ENCODE assay signal across 8 cellular contexts in the genomic region with DNA sequence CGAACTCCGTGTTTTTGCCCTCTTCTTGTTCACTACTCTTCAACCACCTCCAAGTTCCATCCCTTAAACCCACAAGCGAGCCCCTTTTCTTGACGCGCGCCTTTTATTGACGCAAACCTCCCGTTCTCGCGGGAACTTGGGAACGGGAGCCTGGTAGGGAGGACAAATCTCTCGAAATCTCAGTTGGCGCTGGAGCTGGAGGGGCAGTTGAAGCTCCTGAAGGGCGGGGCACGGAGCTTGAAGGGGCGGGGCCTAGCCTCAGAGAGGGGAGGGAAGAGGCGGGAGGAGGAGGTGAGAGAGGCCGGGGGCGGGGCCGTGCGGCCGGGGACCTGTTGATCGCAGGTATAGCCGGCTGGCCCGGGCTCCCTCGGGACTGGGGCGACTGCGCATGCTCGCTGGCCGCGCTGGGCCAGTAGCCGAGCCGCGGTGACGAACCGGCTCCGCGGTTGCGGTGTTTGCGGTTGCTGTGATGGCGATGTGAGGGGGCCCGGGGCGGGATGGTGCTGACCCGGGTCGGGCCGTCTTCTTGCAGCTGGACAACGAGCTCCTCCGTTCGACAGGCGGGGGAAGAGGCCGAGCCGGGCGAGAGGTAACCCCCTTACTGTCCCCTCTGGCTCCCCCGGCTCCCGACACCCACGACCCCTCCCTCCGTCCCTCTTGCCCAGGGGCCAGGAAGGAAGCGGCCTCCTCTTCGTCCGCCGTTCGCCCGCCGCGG. TPM values are rescaled to one million over a fixed set of nuclear protein-coding genes. Genes with fewer than 3 reads are reported as not detected.
A peak's percentile ranks its signal among the peaks of the same experiment; 100 is the strongest.
DNase-seq lines count a peak whose midpoint lies in the region; ATAC-seq and TF ChIP-seq lines count a peak whose summit lies in the region.

A gene (plus strand): TSS at position 395 of the 715 bp plus-strand sequence. CDS start 14,835 bp downstream, outside the sequence.

- no peaks in the 10 kb centered on the region for H4K20me1 ChIP-seq in osteoblast (ENCODE audit: insufficient read depth, low read length)

- H3K9me3 Mint-ChIP-seq in HFFc6 (no peaks in the 10 kb centered on the region), glutamatergic neuron (ENCODE audit: unreplicated experiment) (peaks cover 11% of the 10 kb centered on the region)
- no peaks in the 10 kb centered on the region for H3K9me3 Mint-ChIP-seq in activated naive CD8-positive, alpha-beta T cell treated with anti-CD3 and anti-CD28 coated beads for 36 hours

- H3K27ac Mint-ChIP-seq in HFFc6, result peak within 1 kb of the TSS; percentile 90
- peak within 1 kb of the TSS; percentile 89 for H3K27ac Mint-ChIP-seq in activated naive CD8-positive, alpha-beta T cell treated with anti-CD3 and anti-CD28 coated beads for 36 hours
- H3K27ac Mint-ChIP-seq in glutamatergic neuron (ENCODE audit: unreplicated experiment), result peak within 1 kb of the TSS; percentile 96

- H3K27ac ChIP-seq in osteoblast (ENCODE audit: low read depth, low read length) (peak within 1 kb of the TSS; percentile 78), thoracic aorta (peak within 1 kb of the TSS; percentile 80 to 82)

- H3K4me2 ChIP-seq in osteoblast (ENCODE audit: insufficient read depth, low read length), result peak within 1 kb of the TSS; percentile 88

- H3K27me3 ChIP-seq in osteoblast (ENCODE audit: insufficient read depth, low read length) (no peaks in the 10 kb centered on the region), thoracic aorta (replicated peaks; ENCODE audit: insufficient read depth) (no peaks in the 10 kb centered on the region)

- TF ChIP-seq CTCF in HFFc6 (IDR thresholded peaks at IDR 0.05) (no peak), NB4 (IDR thresholded peaks at IDR 0.05; ENCODE audit: low read depth, low read length) (no peak), glutamatergic neuron (IDR thresholded peaks at IDR 0.05; ENCODE audit: partially characterized antibody, unreplicated experiment) (no peak), osteoblast (IDR thresholded peaks at IDR 0.05; ENCODE audit: extremely low read depth, low read depth, low read length) (no peak), thoracic aorta (IDR thresholded peaks at IDR 0.05) (no peak)

- ATAC-seq in thoracic aorta (ENCODE audit: insufficient number of reproducible peaks, low FRiP score, low read depth), result peak; percentile 98

- H2AFZ ChIP-seq in osteoblast (ENCODE audit: low read length), result peak within 1 kb of the TSS; percentile 100

- peak within 1 kb of the TSS; percentile 90 for H3K4me3 ChIP-seq in NB4 (ENCODE audit: low read depth, low read length)
- H3K4me3 ChIP-seq in osteoblast (ENCODE audit: insufficient read depth, low read length), result peak within 1 kb of the TSS; percentile 97
- peak within 1 kb of the TSS; percentile 92 for H3K4me3 ChIP-seq in thoracic aorta

- peaks cover 14% of the 10 kb centered on the region for H3K4me1 ChIP-seq in osteoblast (ENCODE audit: insufficient read depth, low read length)
- H3K4me1 ChIP-seq in thoracic aorta (ENCODE audit: control insufficient read depth in 1 of 2, low read depth in 2 of 2), result peaks cover 13 to 18% of the 10 kb centered on the region in 2 donors

- peak within 1 kb of the TSS; percentile 96 for H3K4me3 Mint-ChIP-seq in HFFc6
- peak within 1 kb of the TSS; percentile 97 for H3K4me3 Mint-ChIP-seq in activated naive CD8-positive, alpha-beta T cell treated with anti-CD3 and anti-CD28 coated beads for 36 hours
- peak within 1 kb of the TSS; percentile 100 for H3K4me3 Mint-ChIP-seq in glutamatergic neuron (ENCODE audit: unreplicated experiment)

- peak; percentile 72 for TF ChIP-seq POLR2A in NB4 (IDR thresholded peaks at IDR 0.05; ENCODE audit: extremely low read depth, insufficient read length)

- H3K4me1 Mint-ChIP-seq in HFFc6 (ENCODE audit: low read depth), result peaks cover 30% of the 10 kb centered on the region
- H3K4me1 Mint-ChIP-seq in activated naive CD8-positive, alpha-beta T cell treated with anti-CD3 and anti-CD28 coated beads for 36 hours, result peaks cover 24% of the 10 kb centered on the region
- H3K4me1 Mint-ChIP-seq in glutamatergic neuron (ENCODE audit: low read depth, unreplicated experiment), result peaks cover 6% of the 10 kb centered on the region

- H3K27me3 Mint-ChIP-seq in HFFc6 (ENCODE audit: insufficient read depth) (peaks cover 6% of the 10 kb centered on the region), glutamatergic neuron (ENCODE audit: unreplicated experiment) (peaks cover 6% of the 10 kb centered on the region)
- peaks cover 3% of the 10 kb centered on the region for H3K27me3 Mint-ChIP-seq in activated naive CD8-positive, alpha-beta T cell treated with anti-CD3 and anti-CD28 coated beads for 36 hours

- H3K36me3 ChIP-seq in osteoblast (ENCODE audit: insufficient read depth, low read length) (no peaks in the 10 kb centered on the region), thoracic aorta (no peaks in the 10 kb centered on the region)

- H3K9me3 ChIP-seq in osteoblast (ENCODE audit: low read depth, low read length) (no peaks in the 10 kb centered on the region), thoracic aorta (no peaks in the 10 kb centered on the region)

- H3K36me3 Mint-ChIP-seq in HFFc6 (ENCODE audit: low read depth) (no peaks in the 10 kb centered on the region), glutamatergic neuron (ENCODE audit: unreplicated experiment) (peaks cover 4% of the 10 kb centered on the region)
- H3K36me3 Mint-ChIP-seq in activated naive CD8-positive, alpha-beta T cell treated with anti-CD3 and anti-CD28 coated beads for 36 hours, result peaks cover 6% of the 10 kb centered on the region

- no peaks in the 10 kb centered on the region for H3K79me2 ChIP-seq in osteoblast (ENCODE audit: insufficient read depth, low read length)

- DNase-seq in GM04504 (ENCODE audit: low read depth), result peak; percentile 95
- DNase-seq in HFFc6, result peak; percentile 95
- peak; percentile 98 for DNase-seq in NB4 (ENCODE audit: low read depth)
- DNase-seq in SKM-1 (lab: John Stamatoyannopoulos, UW; ENCODE audit: unreplicated experiment), result peak; percentile 98
- peak; percentile 96 for DNase-seq in activated naive CD8-positive, alpha-beta T cell treated with anti-CD3 and anti-CD28 coated beads for 36 hours
- peak; percentile 100 for DNase-seq in glutamatergic neuron
- DNase-seq in osteoblast (ENCODE audit: insufficient read length, low spot score, missing footprints), result peak; percentile 98
- peak; percentile 92 for DNase-seq in thoracic aorta (ENCODE audit: low spot score)

RNA-seq across cellular contexts. Expression of the gene that starts here (rescaled TPM):
- 1 to 10 TPM; 2.2 to 4.0 (median 3.9) TPM for total RNA-seq in HFFc6 (2021; fragmentation: NEBNext Ultra II Directional; extraction: Animal tissue kit (Norgen Biotek cat#: 25700))
- total RNA-seq in activated naive CD8-positive, alpha-beta T cell treated with anti-CD3 and anti-CD28 coated beads for 36 hours, result 1 to 10 TPM; 6.5 to 7.3 TPM
- total RNA-seq in glutamatergic neuron (ENCODE audit: unreplicated experiment), result 22.3 TPM
- total RNA-seq in osteoblast, result 16.2 and 16.3 TPM in 2 replicates
- total RNA-seq in thoracic aorta, result 10 to 100 TPM; 28.0 to 40.3 TPM

Comparison
In these comparisons a context has a peak if more than half of its experiments do, and no peak if none do; other contexts are left out.
1. Peak in every context shown above with its lines: DNase-seq, ATAC-seq, H3K4me3 ChIP-seq and H3K27ac ChIP-seq.